16 cellular contexts compared by ENCODE assay signal in genomic region chr21:43173930-43174329, GRCh38. TPM values are rescaled to one million over a fixed set of nuclear protein-coding genes. Genes with fewer than 3 reads are reported as not detected.
"Had no signal": no experiment of that assay in that cellular context is flagged by ENCODE, and none has a peak within 500 bp of the region (broad histone marks: within the 10 kb centered on the region; RNA-seq: fewer than 3 reads in every experiment).

No MANE protein-coding gene starts in this region.

RNA-seq across cellular contexts. Expression of gene CRYAA, which starts 5.1 kb away (rescaled TPM):
- total RNA-seq: myocyte; naive thymus-derived CD8-positive, alpha-beta T cell; occipital lobe; osteoblast; ovary; prostate gland; pulmonary artery endothelial cell; right cardiac atrium; smooth muscle cell; spleen; suprapubic skin; transverse colon; upper lobe of left lung; urinary bladder; uterus had no signal
- polyA plus RNA-seq: naive thymus-derived CD8-positive, alpha-beta T cell; neural cell; ovary; right cardiac atrium; smooth muscle cell; spleen; urinary bladder had no signal
